15 cellular contexts compared by ENCODE assay signal in the genomic region with DNA sequence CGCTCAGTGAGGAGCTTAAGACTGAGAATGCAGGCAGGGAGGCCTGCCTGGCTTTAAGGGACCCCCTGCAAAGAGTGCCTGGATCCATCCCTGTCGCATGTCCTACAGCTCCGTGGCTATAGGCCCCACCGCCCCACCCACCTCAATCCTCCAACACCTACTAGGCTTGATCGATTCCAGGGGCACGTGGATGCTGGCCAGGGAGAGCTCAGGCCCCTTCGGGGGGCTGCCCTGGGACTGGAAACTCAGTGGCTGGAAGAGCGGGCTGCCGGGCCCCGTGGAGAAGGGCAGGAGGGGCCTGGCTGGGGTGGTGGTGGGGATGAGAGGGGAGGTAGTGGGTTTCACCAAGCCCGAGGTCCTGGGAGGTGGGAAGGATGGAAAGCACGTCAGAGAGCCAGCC. TPM values are rescaled to one million over a fixed set of nuclear protein-coding genes. Genes with fewer than 3 reads are reported as not detected.
DNase-seq lines count a peak whose midpoint lies in the region; ATAC-seq, FAIRE-seq and TF ChIP-seq lines count a peak whose summit lies in the region.
"Had no signal": no experiment of that assay in that cellular context is flagged by ENCODE, and none has a peak within 500 bp of the region (broad histone marks: within the 10 kb centered on the region; RNA-seq: fewer than 3 reads in every experiment).

No MANE protein-coding gene starts in this region.

- H3K4me1 ChIP-seq in endodermal cell (ENCODE audit: control insufficient read depth, insufficient read depth, low read length): peaks cover 3% of the 10 kb centered on the region
- H3K4me1 ChIP-seq: breast epithelium had no signal

- H3K27ac ChIP-seq in RWPE1 (peak overlapping the region; percentile 51), endodermal cell (ENCODE audit: low read depth, low read length) (no peak overlapping the region)
- H3K27ac ChIP-seq: C4-2B had no signal

- DNase-seq in activated naive CD4-positive, alpha-beta T cell treated with anti-CD3 and anti-CD28 coated beads, Interleukin-2, amount 10 ng/mL, durations not matched to agents 7 days and 5 days: no peak
- no peak for DNase-seq in activated naive CD4-positive, alpha-beta T cell treated with anti-CD3 and anti-CD28 coated beads, Interleukin-2, amount 50 U/mL, for 16 hours
- DNase-seq in RWPE1 (ENCODE audit: low spot score) (no peak), endodermal cell (no peak), frontal cortex (ENCODE audit: low spot score in 2 of 2) (no peak), NCI-H524 (lab: John Stamatoyannopoulos, UW) (no peak)
- no peak for DNase-seq in stimulated activated effector memory CD8-positive, alpha-beta T cell treated with anti-CD3 and anti-CD28 coated beads, Interleukin-12 subunit alpha, Interleukin-12 subunit beta, amount 100 ng/mL, for 72 hours (ENCODE audit: low spot score in 2 of 2)
- DNase-seq: NCI-H187 treated with DMSO at 0.1 percent for 48 hours had no signal

- no peak overlapping the region for H3K9ac ChIP-seq in endodermal cell (ENCODE audit: extremely low read depth, low read length, poor library complexity, severe bottlenecking)

- POLR2A ChIA-PET in RWPE1 (lab: Yijun Ruan, JAX; ENCODE audit: low non-redundant PET): interaction anchor here (0.6 kb wide), 2 partner anchors 21 to 120 kb away, joined by 3 to 4 read pairs; no protein-coding TSS in a partner anchor

- no peaks in the 10 kb centered on the region for H3K27me3 ChIP-seq in endodermal cell (ENCODE audit: control insufficient read depth, insufficient read depth, low read length, poor library complexity, severe bottlenecking)
- H3K27me3 ChIP-seq: breast epithelium, upper lobe of left lung had no signal

- H3K4me3 ChIP-seq in endodermal cell (ENCODE audit: low read length): no peak overlapping the region
- H3K4me3 ChIP-seq: breast epithelium, upper lobe of left lung had no signal

- ATAC-seq in stimulated activated effector memory CD8-positive, alpha-beta T cell treated with anti-CD3 and anti-CD28 coated beads, Interleukin-12 subunit alpha, Interleukin-12 subunit beta, amount 100 ng/mL, for 72 hours: no peak
- ATAC-seq in GM19035 (IDR thresholded peaks at IDR 0.05; ENCODE audit: unreplicated experiment): no peak

- H3K9me3 Mint-ChIP-seq in activated naive CD4-positive, alpha-beta T cell treated with anti-CD3 and anti-CD28 coated beads, Interleukin-2, amount 10 ng/mL, durations not matched to agents 7 days and 5 days: no peaks in the 10 kb centered on the region
- H3K9me3 Mint-ChIP-seq in endodermal cell: no peaks in the 10 kb centered on the region
- no peaks in the 10 kb centered on the region for H3K9me3 Mint-ChIP-seq in stimulated activated effector memory CD8-positive, alpha-beta T cell treated with anti-CD3 and anti-CD28 coated beads, Interleukin-12 subunit alpha, Interleukin-12 subunit beta, amount 100 ng/mL, for 72 hours
- H3K9me3 Mint-ChIP-seq: activated naive CD8-positive, alpha-beta T cell treated with anti-CD3 and anti-CD28 coated beads, Interleukin-2, amount 10 ng/mL, durations not matched to agents 7 days and 5 days; stimulated activated naive CD8-positive, alpha-beta T cell treated with anti-CD3 and anti-CD28 coated beads, Interleukin-15, amount 100 ng/mL, for 72 hours had no signal

- peaks cover 83% of the 10 kb centered on the region for H3K36me3 ChIP-seq in endodermal cell (ENCODE audit: control insufficient read depth, insufficient read depth, low read length)

- H3K27ac Mint-ChIP-seq in activated naive CD4-positive, alpha-beta T cell treated with anti-CD3 and anti-CD28 coated beads, Interleukin-2, amount 10 ng/mL, durations not matched to agents 7 days and 5 days: peak overlapping the region; percentile 52
- H3K27ac Mint-ChIP-seq in endodermal cell: peak overlapping the region; percentile 5
- H3K27ac Mint-ChIP-seq in stimulated activated effector memory CD8-positive, alpha-beta T cell treated with anti-CD3 and anti-CD28 coated beads, Interleukin-12 subunit alpha, Interleukin-12 subunit beta, amount 100 ng/mL, for 72 hours: peak overlapping the region; percentile 90

- 86 to 92% methylated on average over 1 to 11 of the region's 12 CpGs for WGBS in endodermal cell (ENCODE audit: insufficient coverage in 1 of 2, insufficient read length in 1 of 2), 2 experiments

- no peak overlapping the region for H3K4me3 Mint-ChIP-seq in activated naive CD4-positive, alpha-beta T cell treated with anti-CD3 and anti-CD28 coated beads, Interleukin-2, amount 10 ng/mL, durations not matched to agents 7 days and 5 days
- no peak overlapping the region for H3K4me3 Mint-ChIP-seq in endodermal cell
- H3K4me3 Mint-ChIP-seq in stimulated activated effector memory CD8-positive, alpha-beta T cell treated with anti-CD3 and anti-CD28 coated beads, Interleukin-12 subunit alpha, Interleukin-12 subunit beta, amount 100 ng/mL, for 72 hours: peak overlapping the region; percentile 25
- H3K4me3 Mint-ChIP-seq: activated naive CD8-positive, alpha-beta T cell treated with anti-CD3 and anti-CD28 coated beads, Interleukin-2, amount 10 ng/mL, durations not matched to agents 7 days and 5 days; stimulated activated naive CD8-positive, alpha-beta T cell treated with anti-CD3 and anti-CD28 coated beads, Interleukin-15, amount 100 ng/mL, for 72 hours had no signal

- FAIRE-seq in frontal cortex (lab: Jason Lieb, UNC): no peak
- FAIRE-seq: islet of Langerhans had no signal

- peaks cover 63% of the 10 kb centered on the region for H3K36me3 Mint-ChIP-seq in activated naive CD4-positive, alpha-beta T cell treated with anti-CD3 and anti-CD28 coated beads, Interleukin-2, amount 10 ng/mL, durations not matched to agents 7 days and 5 days
- peaks cover 60% of the 10 kb centered on the region for H3K36me3 Mint-ChIP-seq in endodermal cell (ENCODE audit: low read depth)
- H3K36me3 Mint-ChIP-seq in stimulated activated effector memory CD8-positive, alpha-beta T cell treated with anti-CD3 and anti-CD28 coated beads, Interleukin-12 subunit alpha, Interleukin-12 subunit beta, amount 100 ng/mL, for 72 hours: peaks cover 100% of the 10 kb centered on the region

- TF ChIP-seq CTCF in RWPE1 (conservative IDR thresholded peaks at IDR 0.05; ENCODE audit: low read depth): no peak
- no peak for TF ChIP-seq CTCF in endodermal cell (conservative IDR thresholded peaks at IDR 0.05)

- H3K9me3 ChIP-seq in endodermal cell (ENCODE audit: control insufficient read depth, low read length): no peaks in the 10 kb centered on the region
- H3K9me3 ChIP-seq: breast epithelium, upper lobe of left lung had no signal

- CTCF ChIA-PET in activated naive CD4-positive, alpha-beta T cell treated with anti-CD3 and anti-CD28 coated beads, Interleukin-2, amount 10 ng/mL, durations not matched to agents 7 days and 5 days (lab: Charles Lee): interaction anchor here (0.7 to 4.9 kb wide), 14 partner anchors 8 to 277 kb away, joined by 3 to 42 read pairs (median 8); partner anchors contain the start of genes GGA3, GRB2, MRPS7 and NUP85
- CTCF ChIA-PET in RWPE1 (lab: Yijun Ruan, JAX): interaction anchor here (0.6 to 2.6 kb wide), 4 partner anchors 22 to 282 kb away, joined by 3 to 15 read pairs (median 4); partner anchors contain the start of genes GGA3 and MRPS7

- peaks cover 20% of the 10 kb centered on the region for H3K4me1 Mint-ChIP-seq in activated naive CD4-positive, alpha-beta T cell treated with anti-CD3 and anti-CD28 coated beads, Interleukin-2, amount 10 ng/mL, durations not matched to agents 7 days and 5 days
- no peaks in the 10 kb centered on the region for H3K4me1 Mint-ChIP-seq in endodermal cell
- H3K4me1 Mint-ChIP-seq in stimulated activated effector memory CD8-positive, alpha-beta T cell treated with anti-CD3 and anti-CD28 coated beads, Interleukin-12 subunit alpha, Interleukin-12 subunit beta, amount 100 ng/mL, for 72 hours: peaks cover 40% of the 10 kb centered on the region

- no peaks in the 10 kb centered on the region for H3K27me3 Mint-ChIP-seq in activated naive CD4-positive, alpha-beta T cell treated with anti-CD3 and anti-CD28 coated beads, Interleukin-2, amount 10 ng/mL, durations not matched to agents 7 days and 5 days
- H3K27me3 Mint-ChIP-seq in endodermal cell (ENCODE audit: insufficient read depth): no peaks in the 10 kb centered on the region
- H3K27me3 Mint-ChIP-seq: activated naive CD8-positive, alpha-beta T cell treated with anti-CD3 and anti-CD28 coated beads, Interleukin-2, amount 10 ng/mL, durations not matched to agents 7 days and 5 days; stimulated activated naive CD8-positive, alpha-beta T cell treated with anti-CD3 and anti-CD28 coated beads, Interleukin-15, amount 100 ng/mL, for 72 hours had no signal

RNA-seq across cellular contexts. Expression of gene GGA3, which starts 22.2 kb away (rescaled TPM):
- 10 to 100 TPM; 64.9 to 73.2 TPM for total RNA-seq in endodermal cell
- 53.1 TPM for polyA plus RNA-seq in endodermal cell (2013, experiment 1 of 2)
- 41.4 TPM for polyA plus RNA-seq in endodermal cell (2013, experiment 2 of 2)
- 15.1 TPM for total RNA-seq in frontal cortex

RNA-seq across cellular contexts. Expression of gene MRPS7, which starts 22.5 kb away (rescaled TPM):
- 10 to 100 TPM; 81.0 to 82.5 TPM for total RNA-seq in endodermal cell
- 93.0 TPM for polyA plus RNA-seq in endodermal cell (2013, experiment 1 of 2)
- polyA plus RNA-seq in endodermal cell (2013, experiment 2 of 2): 81.6 TPM
- 37.1 TPM for total RNA-seq in frontal cortex

RNA-seq across cellular contexts. Expression of gene MIF4GD, which starts 31.8 kb away (rescaled TPM):
- total RNA-seq in endodermal cell (10 to 100 TPM; 17.9 to 28.6 TPM), frontal cortex (8.2 TPM)
- 22.2 TPM for polyA plus RNA-seq in endodermal cell (2013, experiment 1 of 2)
- polyA plus RNA-seq in endodermal cell (2013, experiment 2 of 2): 20.2 TPM

RNA-seq across cellular contexts. Expression of gene NUP85, which starts 33.7 kb away (rescaled TPM):
- total RNA-seq in endodermal cell: 100 to 1,000 TPM; 105 to 117 TPM
- polyA plus RNA-seq in endodermal cell (2013, experiment 1 of 2): 61.6 TPM
- 57.0 TPM for polyA plus RNA-seq in endodermal cell (2013, experiment 2 of 2)
- total RNA-seq in frontal cortex: 28.1 TPM

RNA-seq across cellular contexts. Expression of gene SLC25A19, which starts 50.0 kb away (rescaled TPM):
- total RNA-seq in endodermal cell (10 to 100 TPM; 10.6 to 10.7 TPM), frontal cortex (6.9 TPM)
- polyA plus RNA-seq in endodermal cell (2013, experiment 1 of 2): 7.9 TPM
- 6.2 TPM for polyA plus RNA-seq in endodermal cell (2013, experiment 2 of 2)

Comparison
In these comparisons a context has a peak if more than half of its experiments do, and no peak if none do; other contexts are left out.
1. H3K27ac Mint-ChIP-seq: peak in every context shown above with its lines; median percentile 90 in stimulated activated effector memory CD8-positive, alpha-beta T cell treated with anti-CD3 and anti-CD28 coated beads, Interleukin-12 subunit alpha, Interleukin-12 subunit beta, amount 100 ng/mL, for 72 hours; 52 in activated naive CD4-positive, alpha-beta T cell treated with anti-CD3 and anti-CD28 coated beads, Interleukin-2, amount 10 ng/mL, durations not matched to agents 7 days and 5 days; 5 in endodermal cell.